ENCODE assay signal across 21 cellular contexts in genomic region chr11:128490092-128490491, GRCh38.
DNase-seq lines count a peak whose midpoint lies in the region; TF ChIP-seq lines count a peak whose summit lies in the region.
"Had no signal": no experiment of that assay in that cellular context is flagged by ENCODE, and none has a peak within 500 bp of the region (broad histone marks: within the 10 kb centered on the region; RNA-seq: fewer than 3 reads in every experiment).

No MANE protein-coding gene starts in this region.

- H3K9me3 ChIP-seq in trophoblast cell (ENCODE audit: insufficient read depth, low read depth, low read length), result no peaks in the 10 kb centered on the region
- H3K9me3 ChIP-seq: A549, HAP-1, uterus had no signal

- H3K27ac ChIP-seq in trophoblast cell (ENCODE audit: low read depth, low read length) (no peak overlapping the region), dorsolateral prefrontal cortex (no peak overlapping the region)
- H3K27ac ChIP-seq: C4-2B, coronary artery, hepatocyte, parathyroid adenoma, uterus, WERI-Rb-1 had no signal

- H3K4me3 Mint-ChIP-seq in activated CD4-positive, alpha-beta T cell treated with anti-CD3 and anti-CD28 coated beads, Interleukin-2, amount 10 ng/mL, durations not matched to agents 7 days and 5 days, result peak overlapping the region; percentile 53
- H3K4me3 Mint-ChIP-seq in HFFc6, result no peak overlapping the region
- H3K4me3 Mint-ChIP-seq in activated naive CD8-positive, alpha-beta T cell treated with anti-CD3 and anti-CD28 coated beads for 36 hours, result peak overlapping the region; percentile 72

- peaks cover 1% of the 10 kb centered on the region for H3K79me2 ChIP-seq in trophoblast cell (ENCODE audit: control insufficient read depth, insufficient read depth, low read length, poor library complexity)
- H3K79me2 ChIP-seq: parathyroid adenoma had no signal

- no peak overlapping the region for H2BK12ac ChIP-seq in trophoblast cell (ENCODE audit: low read length)

- peak overlapping the region; percentile 35 for H3K18ac ChIP-seq in trophoblast cell (ENCODE audit: low read length)

- no peaks in the 10 kb centered on the region for H3K79me1 ChIP-seq in trophoblast cell (ENCODE audit: low read length)

- intact Hi-C loops in dorsolateral prefrontal cortex (cut with DNase I), result no loop called here

- peak overlapping the region; percentile 90 for H3K27ac Mint-ChIP-seq in activated CD4-positive, alpha-beta T cell treated with anti-CD3 and anti-CD28 coated beads, Interleukin-2, amount 10 ng/mL, durations not matched to agents 7 days and 5 days
- H3K27ac Mint-ChIP-seq in HFFc6, result peak overlapping the region; percentile 67; the same call in 1 of the 2 replicates
- peak overlapping the region; percentile 99 for H3K27ac Mint-ChIP-seq in activated naive CD8-positive, alpha-beta T cell treated with anti-CD3 and anti-CD28 coated beads for 36 hours

- H4K12ac ChIP-seq in trophoblast cell (ENCODE audit: low read depth, low read length), result no peak overlapping the region

- H3K4me3 ChIP-seq in trophoblast cell (ENCODE audit: low read depth, low read length), result no peak overlapping the region
- no peak overlapping the region for H3K4me3 ChIP-seq in dorsolateral prefrontal cortex
- H3K4me3 ChIP-seq: A549, coronary artery, HAP-1, hepatocyte, uterus had no signal

- no peak overlapping the region for H4K91ac ChIP-seq in trophoblast cell (ENCODE audit: low read depth, low read length)

- TF ChIP-seq CTCF in HFFc6 (IDR thresholded peaks at IDR 0.05) (no peak), dorsolateral prefrontal cortex (IDR thresholded peaks at IDR 0.05 in 54 of 56, conservative IDR thresholded peaks at IDR 0.05 in 2 of 56; ENCODE audit: low read depth in 1 of 56, partially characterized antibody in 56 of 56) (no peak)

- CTCF ChIA-PET in activated CD4-positive, alpha-beta T cell treated with anti-CD3 and anti-CD28 coated beads, Interleukin-2, amount 10 ng/mL, durations not matched to agents 7 days and 5 days (lab: Charles Lee), result interaction anchor here (0.7 to 1.9 kb wide), 9 partner anchors 8 to 292 kb away, joined by 3 to 9 read pairs (median 3); no protein-coding TSS in a partner anchor

- no peak overlapping the region for H2AK5ac ChIP-seq in trophoblast cell (ENCODE audit: low read length)

- no peak overlapping the region for H3K23ac ChIP-seq in trophoblast cell (ENCODE audit: low read length)

- peaks cover 5 to 6% of the 10 kb centered on the region in 2 experiments for H3K4me1 ChIP-seq in trophoblast cell (ENCODE audit: control insufficient read depth in 1 of 2, insufficient read depth in 2 of 2, low read length in 2 of 2)
- H3K4me1 ChIP-seq: HAP-1, parathyroid adenoma, uterus had no signal

- H4K8ac ChIP-seq in trophoblast cell (ENCODE audit: low read depth, low read length), result no peak overlapping the region

- H3K9ac ChIP-seq in trophoblast cell (ENCODE audit: low read length), result no peak overlapping the region
- H3K9ac ChIP-seq: parathyroid adenoma had no signal

- H3K36me3 Mint-ChIP-seq in activated CD4-positive, alpha-beta T cell treated with anti-CD3 and anti-CD28 coated beads, Interleukin-2, amount 10 ng/mL, durations not matched to agents 7 days and 5 days (ENCODE audit: low read depth), result peaks cover 92% of the 10 kb centered on the region
- H3K36me3 Mint-ChIP-seq in HFFc6 (ENCODE audit: low read depth), result peaks cover 70% of the 10 kb centered on the region
- H3K36me3 Mint-ChIP-seq in activated naive CD8-positive, alpha-beta T cell treated with anti-CD3 and anti-CD28 coated beads for 36 hours, result peaks cover 89% of the 10 kb centered on the region

- peaks cover 94% of the 10 kb centered on the region for H3K4me1 Mint-ChIP-seq in activated CD4-positive, alpha-beta T cell treated with anti-CD3 and anti-CD28 coated beads, Interleukin-2, amount 10 ng/mL, durations not matched to agents 7 days and 5 days
- peaks cover 94% of the 10 kb centered on the region for H3K4me1 Mint-ChIP-seq in HFFc6 (ENCODE audit: low read depth)
- peaks cover 92% of the 10 kb centered on the region for H3K4me1 Mint-ChIP-seq in activated naive CD8-positive, alpha-beta T cell treated with anti-CD3 and anti-CD28 coated beads for 36 hours

- H2BK5ac ChIP-seq in trophoblast cell (ENCODE audit: low read depth, low read length, poor library complexity), result no peak overlapping the region

- no peak overlapping the region for H2AFZ ChIP-seq in trophoblast cell (ENCODE audit: insufficient read depth, low read length, poor library complexity)
- H2AFZ ChIP-seq: hepatocyte, parathyroid adenoma had no signal

- H3K4ac ChIP-seq in trophoblast cell (ENCODE audit: low read depth, low read length), result no peak overlapping the region

- H3K27me3 Mint-ChIP-seq in activated CD4-positive, alpha-beta T cell treated with anti-CD3 and anti-CD28 coated beads, Interleukin-2, amount 10 ng/mL, durations not matched to agents 7 days and 5 days, result no peaks in the 10 kb centered on the region
- peaks cover 4% of the 10 kb centered on the region; the same call in 1 of the 2 replicates for H3K27me3 Mint-ChIP-seq in HFFc6 (ENCODE audit: insufficient read depth)
- no peaks in the 10 kb centered on the region for H3K27me3 Mint-ChIP-seq in activated naive CD8-positive, alpha-beta T cell treated with anti-CD3 and anti-CD28 coated beads for 36 hours

- H3K9me3 Mint-ChIP-seq in activated CD4-positive, alpha-beta T cell treated with anti-CD3 and anti-CD28 coated beads, Interleukin-2, amount 10 ng/mL, durations not matched to agents 7 days and 5 days, result no peaks in the 10 kb centered on the region
- no peaks in the 10 kb centered on the region for H3K9me3 Mint-ChIP-seq in HFFc6
- no peaks in the 10 kb centered on the region for H3K9me3 Mint-ChIP-seq in activated naive CD8-positive, alpha-beta T cell treated with anti-CD3 and anti-CD28 coated beads for 36 hours

- no peak for DNase-seq in activated CD4-positive, alpha-beta T cell treated with anti-CD3 and anti-CD28 coated beads, Interleukin-2, amount 10 ng/mL, durations not matched to agents 7 days and 5 days
- DNase-seq in activated CD4-positive, alpha-beta T cell treated with anti-CD3 and anti-CD28 coated beads for 4 hours, result no peak
- DNase-seq in HFFc6 (no peak), trophoblast cell (no peak), dorsolateral prefrontal cortex (no peak), GM19238 (ENCODE audit: insufficient read length, low spot score) (no peak)
- no peak for DNase-seq in activated naive CD8-positive, alpha-beta T cell treated with anti-CD3 and anti-CD28 coated beads for 36 hours
- no peak for DNase-seq in stimulated activated CD4-positive, alpha-beta T cell treated with anti-CD3 and anti-CD28 coated beads, Interleukin-12 subunit alpha, Interleukin-12 subunit beta, amount 100 ng/mL, for 4 hours
- DNase-seq: foreskin fibroblast, NCI-H1417 treated with DMSO at 0.1 percent for 48 hours, NCI-H2171, NCI-H69, substantia nigra, uterus, WERI-Rb-1 had no signal

- peaks cover 25 to 50% of the 10 kb centered on the region in 2 experiments for H3K36me3 ChIP-seq in trophoblast cell (ENCODE audit: control insufficient read depth in 1 of 2, insufficient read depth in 2 of 2, low read length in 2 of 2)
- H3K36me3 ChIP-seq: HAP-1, uterus had no signal

- no peak overlapping the region for H2BK120ac ChIP-seq in trophoblast cell (ENCODE audit: insufficient read depth, low read length, poor library complexity)

- H3K4me2 ChIP-seq in trophoblast cell (ENCODE audit: low read length), result no peak overlapping the region
- H3K4me2 ChIP-seq: hepatocyte had no signal

- no CpG with 5 or more reads among the region's 3 CpGs for WGBS in trophoblast cell (ENCODE audit: extremely low coverage, insufficient coverage, insufficient read length)

- no peak overlapping the region for H3K14ac ChIP-seq in trophoblast cell (ENCODE audit: low read length)

- H3K27me3 ChIP-seq in trophoblast cell (ENCODE audit: insufficient read depth, low read length) (no peaks in the 10 kb centered on the region), dorsolateral prefrontal cortex (no peaks in the 10 kb centered on the region)
- H3K27me3 ChIP-seq: hepatocyte, uterus had no signal

- POLR2A ChIA-PET in activated CD4-positive, alpha-beta T cell treated with anti-CD3 and anti-CD28 coated beads, Interleukin-2, amount 10 ng/mL, durations not matched to agents 7 days and 5 days (lab: Charles Lee), result interaction anchor here (1.4 kb wide), 1 partner anchor 23 kb away, joined by 5 read pairs; no protein-coding TSS in a partner anchor
